ENCODE assay signal across 21 cellular contexts in genomic region chr6:31721351-31722020, GRCh38. TPM values are rescaled to one million over a fixed set of nuclear protein-coding genes. Genes with fewer than 3 reads are reported as not detected.
"Had no signal": no experiment of that assay in that cellular context is flagged by ENCODE, and none has a peak within 500 bp of the region (broad histone marks: within the 10 kb centered on the region; RNA-seq: fewer than 3 reads in every experiment).

LY6G6C (minus strand) TSS chr6:31721746; CDS start chr6:31721679, 67 bp downstream.

- FAIRE-seq: urothelium cell line had no signal

- H3K4me3 ChIP-seq: body of pancreas, mucosa of descending colon, psoas muscle, testis had no signal

- H3K27ac ChIP-seq: body of pancreas, psoas muscle, testis had no signal

- H3K9me3 Mint-ChIP-seq: effector memory CD8-positive, alpha-beta T cell; naive thymus-derived CD8-positive, alpha-beta T cell; stimulated activated naive CD8-positive, alpha-beta T cell treated with anti-CD3 and anti-CD28 coated beads, Interleukin-15, Interleukin-2, amounts not matched to agents 100 ng/mL and 50 ng/mL, for 24 hours had no signal

- H3K27me3 Mint-ChIP-seq: effector memory CD8-positive, alpha-beta T cell; naive thymus-derived CD8-positive, alpha-beta T cell; stimulated activated naive CD8-positive, alpha-beta T cell treated with anti-CD3 and anti-CD28 coated beads, Interleukin-15, Interleukin-2, amounts not matched to agents 100 ng/mL and 50 ng/mL, for 24 hours had no signal

- H3K27me3 ChIP-seq: body of pancreas, testis had no signal

- H3K9me3 ChIP-seq: body of pancreas, mucosa of descending colon, psoas muscle, testis had no signal

- H3K4me1 ChIP-seq: psoas muscle, testis had no signal

- DNase-seq: activated CD4-positive, alpha-beta T cell treated with anti-CD3 and anti-CD28 coated beads, Interleukin-2, amount 50 U/mL, for 4 hours; activated gamma-delta T cell treated with Interleukin-2 at 50 U/mL for 16 hours; activated T-cell treated with anti-CD3 and anti-CD28 coated beads, Interleukin-2, amount 50 U/mL, for 48 hours; amniotic stem cell; body of pancreas; central memory CD4-positive, alpha-beta T cell; cortex of kidney; effector memory CD8-positive, alpha-beta T cell; hypothalamus; mucosa of descending colon; naive thymus-derived CD8-positive, alpha-beta T cell; psoas muscle; stimulated activated CD4-positive, alpha-beta T cell treated with anti-CD3 and anti-CD28 coated beads, Interleukin-12 subunit alpha, Interleukin-12 subunit beta, amount 100 ng/mL, for 4 hours; testis had no signal

- H3K27ac Mint-ChIP-seq: effector memory CD8-positive, alpha-beta T cell; stimulated activated naive CD8-positive, alpha-beta T cell treated with anti-CD3 and anti-CD28 coated beads, Interleukin-15, Interleukin-2, amounts not matched to agents 100 ng/mL and 50 ng/mL, for 24 hours had no signal

- H3K36me3 Mint-ChIP-seq: naive thymus-derived CD8-positive, alpha-beta T cell had no signal

- H3K4me3 Mint-ChIP-seq: effector memory CD8-positive, alpha-beta T cell; stimulated activated naive CD8-positive, alpha-beta T cell treated with anti-CD3 and anti-CD28 coated beads, Interleukin-15, Interleukin-2, amounts not matched to agents 100 ng/mL and 50 ng/mL, for 24 hours had no signal

- ATAC-seq: activated CD4-positive, CD25-positive, alpha-beta regulatory T cell treated with anti-CD3 and anti-CD28 coated beads, Interleukin-2, amount 50 U/mL, for 24 hours; body of pancreas; effector memory CD8-positive, alpha-beta T cell; naive thymus-derived CD8-positive, alpha-beta T cell; psoas muscle; sciatic nerve had no signal

RNA-seq across cellular contexts. Expression of gene LY6G6C, which starts in this region (rescaled TPM):
- total RNA-seq: body of pancreas; epithelial cell of proximal tubule; glomerular endothelial cell; lung microvascular endothelial cell; naive thymus-derived CD8-positive, alpha-beta T cell; psoas muscle had no signal
- polyA plus RNA-seq: naive thymus-derived CD8-positive, alpha-beta T cell; psoas muscle had no signal
